ENCODE assay signal across 13 cellular contexts in the genomic region with DNA sequence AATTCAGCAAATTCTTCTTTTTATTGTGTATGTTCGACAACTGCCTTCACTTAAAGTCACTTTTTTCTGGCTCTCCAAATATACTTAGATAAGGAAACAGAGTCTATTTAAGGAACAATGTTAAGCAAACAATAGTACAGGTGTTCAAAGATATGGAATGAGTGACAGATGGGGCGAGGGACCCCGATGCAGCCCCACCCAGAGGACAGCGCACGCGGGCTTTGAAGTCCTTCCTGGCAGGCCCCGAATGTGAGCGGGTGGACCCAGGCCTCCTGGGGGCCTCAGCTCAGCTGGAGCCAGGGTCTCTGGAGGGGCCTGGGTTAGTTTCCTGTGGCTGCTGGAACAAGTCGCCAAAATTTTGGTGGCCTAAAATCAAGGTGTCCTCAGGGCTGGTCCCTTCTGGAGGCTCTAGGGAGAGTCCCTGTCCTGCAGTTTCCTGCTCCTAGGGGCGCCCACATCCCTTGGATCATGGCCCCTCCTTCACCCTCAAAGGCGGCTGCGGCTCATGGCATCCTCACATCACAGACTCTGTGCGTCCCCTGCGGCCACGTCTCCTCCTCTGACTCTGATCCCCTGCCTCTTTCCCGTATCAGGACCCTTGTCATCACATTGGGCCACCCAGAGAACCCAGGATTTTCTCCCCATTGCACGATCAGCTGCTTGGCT.
"Had no signal": no experiment of that assay in that cellular context is flagged by ENCODE, and none has a peak within 500 bp of the region (broad histone marks: within the 10 kb centered on the region; RNA-seq: fewer than 3 reads in every experiment).

No MANE protein-coding gene starts in this region.

- H3K4me3 ChIP-seq: neural progenitor cell had no signal

- H3K9ac ChIP-seq: neural progenitor cell, parathyroid adenoma, SK-N-SH had no signal

- H3K4me2 ChIP-seq: neural progenitor cell, SK-N-SH had no signal

- ATAC-seq: WTC11 had no signal

- DNase-seq: activated CD4-positive, alpha-beta T cell treated with anti-CD3 and anti-CD28 coated beads, Interleukin-2, amount 10 ng/mL, durations not matched to agents 24 days and 14 days; activated naive CD4-positive, alpha-beta T cell treated with anti-CD3 and anti-CD28 coated beads for 36 hours; activated T-cell treated with anti-CD3 and anti-CD28 coated beads for 4 hours; cerebellar nuclear complex; endodermal cell; erythroblast; SK-N-SH; stimulated activated CD4-positive, alpha-beta T cell treated with anti-CD3 and anti-CD28 coated beads, Interleukin-1b, Interleukin-23, amount 100 ng/mL, for 48 hours; stimulated activated naive CD4-positive, alpha-beta T cell; T-helper 1 cell had no signal

- H2AFZ ChIP-seq: neural progenitor cell, parathyroid adenoma had no signal

- H3K36me3 ChIP-seq: neural progenitor cell had no signal

- H3K79me2 ChIP-seq: parathyroid adenoma had no signal

- H3K27ac ChIP-seq: neural progenitor cell, parathyroid adenoma had no signal

- H3K4me1 ChIP-seq: neural progenitor cell, parathyroid adenoma had no signal

- H3K9me2 ChIP-seq: SK-N-SH had no signal

- H3K9me3 ChIP-seq: SK-N-SH had no signal
